Comparison of ENCODE assay signal across 17 cellular contexts in genomic region chr7:25261545-25262135, GRCh38. TPM values are rescaled to one million over a fixed set of nuclear protein-coding genes. Genes with fewer than 3 reads are reported as not detected.
DNase-seq lines count a peak whose midpoint lies in the region; ATAC-seq, FAIRE-seq and TF ChIP-seq lines count a peak whose summit lies in the region.
"Had no signal": no experiment of that assay in that cellular context is flagged by ENCODE, and none has a peak within 500 bp of the region (broad histone marks: within the 10 kb centered on the region; RNA-seq: fewer than 3 reads in every experiment).

No MANE protein-coding gene starts in this region.

- no peaks in the 10 kb centered on the region for H3K9me3 ChIP-seq in CD8-positive, alpha-beta memory T cell (ENCODE audit: low read length)
- no peaks in the 10 kb centered on the region for H3K9me3 ChIP-seq in HEK293 (ENCODE audit: control insufficient read depth, insufficient read depth, low read depth, low read length)
- H3K9me3 ChIP-seq: esophagus muscularis mucosa had no signal

- POLR2A ChIA-PET in CD8-positive, alpha-beta memory T cell (lab: Charles Lee), result interaction anchor here (0.6 kb wide), 1 partner anchor 15 kb away, joined by 3 read pairs; no protein-coding TSS in a partner anchor
- POLR2A ChIA-PET in HEK293 (lab: Yijun Ruan, JAX), result no interaction called here

- H3K9me3 Mint-ChIP-seq in CD8-positive, alpha-beta memory T cell, result no peaks in the 10 kb centered on the region
- no peaks in the 10 kb centered on the region for H3K9me3 Mint-ChIP-seq in activated naive CD8-positive, alpha-beta T cell treated with anti-CD3 and anti-CD28 coated beads, Interleukin-2, amount 50 U/mL, for 24 hours
- no peaks in the 10 kb centered on the region for H3K9me3 Mint-ChIP-seq in nephron
- peaks cover 0 to 2% (median 0%) of the 10 kb centered on the region in 7 donors for H3K9me3 Mint-ChIP-seq in CD14-positive monocyte

- intact Hi-C loops in CD14-positive monocyte (cut with micrococcal nuclease), result loop anchor here (2.0 to 10.0 kb wide), 4 partner anchors 126 to 583 kb away; no protein-coding TSS in a partner anchor

- FAIRE-seq in H54 (lab: Jason Lieb, UNC), result no peak

- CTCF ChIA-PET in CD8-positive, alpha-beta memory T cell (lab: Charles Lee), result no interaction called here
- CTCF ChIA-PET in HEK293 (lab: Yijun Ruan, JAX), result interaction anchor here (0.9 to 8.2 kb wide), 6 partner anchors 46 to 590 kb away, joined by 3 to 230 read pairs (median 6); no protein-coding TSS in a partner anchor

- peaks cover 21 to 27% (median 25%) of the 10 kb centered on the region in 3 donors for H3K4me1 Mint-ChIP-seq in CD8-positive, alpha-beta memory T cell
- peaks cover 30% of the 10 kb centered on the region for H3K4me1 Mint-ChIP-seq in activated naive CD8-positive, alpha-beta T cell treated with anti-CD3 and anti-CD28 coated beads, Interleukin-2, amount 50 U/mL, for 24 hours
- H3K4me1 Mint-ChIP-seq in nephron, result peaks cover 33% of the 10 kb centered on the region
- H3K4me1 Mint-ChIP-seq in CD14-positive monocyte, result peaks cover 30% of the 10 kb centered on the region

- TF ChIP-seq POLR2A in H54 (IDR thresholded peaks at IDR 0.05; ENCODE audit: low read depth, low read length), result no peak

- H3K4me3 ChIP-seq in CD8-positive, alpha-beta memory T cell (ENCODE audit: low read length), result peak overlapping the region; percentile 14
- H3K4me3 ChIP-seq in HEK293 (ENCODE audit: low read depth, low read length), result no peak overlapping the region
- H3K4me3 ChIP-seq: skin epidermis had no signal

- no peak for DNase-seq in CD8-positive, alpha-beta memory T cell
- DNase-seq in activated naive CD8-positive, alpha-beta T cell treated with anti-CD3 and anti-CD28 coated beads, Interleukin-2, amount 50 U/mL, for 24 hours, result no peak
- DNase-seq in NCI-H510A (lab: John Stamatoyannopoulos, UW) (no peak), H54 (ENCODE audit: insufficient read length, low spot score) (no peak), CD14-positive monocyte (ENCODE audit: low spot score) (no peak)
- DNase-seq: activated CD4-positive, alpha-beta T cell treated with anti-CD3 and anti-CD28 coated beads, Interleukin-2, amount 50 U/mL, for 48 hours; COR-L47; hypothalamus; NCI-H226 had no signal

- H3K4me3 Mint-ChIP-seq in CD8-positive, alpha-beta memory T cell, result peak overlapping the region in 6 of 7 donors; percentile 5 to 66 (median 45)
- H3K4me3 Mint-ChIP-seq in activated naive CD8-positive, alpha-beta T cell treated with anti-CD3 and anti-CD28 coated beads, Interleukin-2, amount 50 U/mL, for 24 hours, result peak overlapping the region; percentile 58
- peak overlapping the region in 1 of 3 experiments; percentile 9 for H3K4me3 Mint-ChIP-seq in nephron
- peak overlapping the region in 1 of 2 donors; percentile 82 for H3K4me3 Mint-ChIP-seq in CD14-positive monocyte

- TF ChIP-seq CTCF in HEK293 (tag by site-specific recombination; IDR thresholded peaks at IDR 0.05), result no peak
- TF ChIP-seq CTCF in nephron (IDR thresholded peaks at IDR 0.05; ENCODE audit: unreplicated experiment in 3 of 3), result no peak
- no peak for TF ChIP-seq CTCF in CD14-positive monocyte (IDR thresholded peaks at IDR 0.05)

- no peaks in the 10 kb centered on the region for H3K36me3 Mint-ChIP-seq in CD8-positive, alpha-beta memory T cell
- no peaks in the 10 kb centered on the region for H3K36me3 Mint-ChIP-seq in activated naive CD8-positive, alpha-beta T cell treated with anti-CD3 and anti-CD28 coated beads, Interleukin-2, amount 50 U/mL, for 24 hours (ENCODE audit: low read depth)
- no peaks in the 10 kb centered on the region for H3K36me3 Mint-ChIP-seq in nephron (ENCODE audit: low read depth)
- peaks cover 0 to 4% of the 10 kb centered on the region in 2 donors for H3K36me3 Mint-ChIP-seq in CD14-positive monocyte

- H3K27ac ChIP-seq in CD8-positive, alpha-beta memory T cell (ENCODE audit: low read depth, low read length), result no peak overlapping the region
- H3K27ac ChIP-seq in HEK293 (ENCODE audit: extremely low read depth, low read depth, low read length), result no peak overlapping the region

- no peaks in the 10 kb centered on the region for H3K27me3 ChIP-seq in CD8-positive, alpha-beta memory T cell (ENCODE audit: insufficient read depth, low read length, poor library complexity, severe bottlenecking)
- H3K27me3 ChIP-seq: esophagus muscularis mucosa had no signal

- peaks cover 13 to 17% of the 10 kb centered on the region in 2 donors for H3K27me3 Mint-ChIP-seq in CD8-positive, alpha-beta memory T cell
- peaks cover 2% of the 10 kb centered on the region for H3K27me3 Mint-ChIP-seq in activated naive CD8-positive, alpha-beta T cell treated with anti-CD3 and anti-CD28 coated beads, Interleukin-2, amount 50 U/mL, for 24 hours
- H3K27me3 Mint-ChIP-seq in nephron (ENCODE audit: low read depth) (no peaks in the 10 kb centered on the region), CD14-positive monocyte (ENCODE audit: low read depth in 3 of 3) (peaks cover 8 to 29% (median 9%) of the 10 kb centered on the region in 3 donors)

- ATAC-seq in activated naive CD8-positive, alpha-beta T cell treated with anti-CD3 and anti-CD28 coated beads, Interleukin-2, amount 50 U/mL, for 24 hours, result no peak
- ATAC-seq: Panc1 had no signal

- H3K4me1 ChIP-seq in CD8-positive, alpha-beta memory T cell (ENCODE audit: insufficient read depth, low read length), result peaks cover 25% of the 10 kb centered on the region
- H3K4me1 ChIP-seq in HEK293 (ENCODE audit: control insufficient read depth, insufficient read depth, low read length), result peaks cover 11% of the 10 kb centered on the region; the same call in 1 of the 2 replicates

- no peaks in the 10 kb centered on the region for H3K36me3 ChIP-seq in CD8-positive, alpha-beta memory T cell (ENCODE audit: insufficient read depth, low read length)
- H3K36me3 ChIP-seq in HEK293 (ENCODE audit: control insufficient read depth in 2 of 2, insufficient read depth in 1 of 2, low read length in 2 of 2), result no peaks in the 10 kb centered on the region
- H3K36me3 ChIP-seq: esophagus muscularis mucosa had no signal

- H3K27ac Mint-ChIP-seq in CD8-positive, alpha-beta memory T cell, result peak overlapping the region in 1 of 8 donors; percentile 10
- no peak overlapping the region for H3K27ac Mint-ChIP-seq in activated naive CD8-positive, alpha-beta T cell treated with anti-CD3 and anti-CD28 coated beads, Interleukin-2, amount 50 U/mL, for 24 hours
- H3K27ac Mint-ChIP-seq in nephron (peak overlapping the region; percentile 78 to 91 (median 87)), CD14-positive monocyte (peak overlapping the region in 1 of 7 donors; percentile 7)

TF ChIP-seq in HEK293, 187 proteins besides CTCF, POLR2A, EP300 and RAD21:
- TF ChIP-seq ZNF169 (tag by site-specific recombination; IDR thresholded peaks at IDR 0.05), result no peak
- TF ChIP-seq ZNF768 (tag by site-specific recombination; IDR thresholded peaks at IDR 0.05), result no peak
- no peak for TF ChIP-seq ZNF132 (tag by site-specific recombination; IDR thresholded peaks at IDR 0.05; ENCODE audit: borderline replicate concordance)
- TF ChIP-seq, protein P1, sequence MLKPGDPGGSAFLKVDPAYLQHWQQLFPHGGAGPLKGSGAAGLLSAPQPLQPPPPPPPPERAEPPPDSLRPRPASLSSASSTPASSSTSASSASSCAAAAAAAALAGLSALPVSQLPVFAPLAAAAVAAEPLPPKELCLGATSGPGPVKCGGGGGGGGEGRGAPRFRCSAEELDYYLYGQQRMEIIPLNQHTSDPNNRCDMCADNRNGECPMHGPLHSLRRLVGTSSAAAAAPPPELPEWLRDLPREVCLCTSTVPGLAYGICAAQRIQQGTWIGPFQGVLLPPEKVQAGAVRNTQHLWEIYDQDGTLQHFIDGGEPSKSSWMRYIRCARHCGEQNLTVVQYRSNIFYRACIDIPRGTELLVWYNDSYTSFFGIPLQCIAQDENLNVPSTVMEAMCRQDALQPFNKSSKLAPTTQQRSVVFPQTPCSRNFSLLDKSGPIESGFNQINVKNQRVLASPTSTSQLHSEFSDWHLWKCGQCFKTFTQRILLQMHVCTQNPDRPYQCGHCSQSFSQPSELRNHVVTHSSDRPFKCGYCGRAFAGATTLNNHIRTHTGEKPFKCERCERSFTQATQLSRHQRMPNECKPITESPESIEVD (tag by site-specific recombination; IDR thresholded peaks at IDR 0.05), result peak; percentile 26; the same call in 1 of the 2 replicates
- TF ChIP-seq ZBTB20 (tag by site-specific recombination; IDR thresholded peaks at IDR 0.05), result no peak
- no peak for TF ChIP-seq PRDM1 (tag by site-specific recombination; IDR thresholded peaks at IDR 0.05)
- TF ChIP-seq GLI4 (tag by site-specific recombination; IDR thresholded peaks at IDR 0.05), result no peak
- no peak for TF ChIP-seq ZNF747 (tag by site-specific recombination; IDR thresholded peaks at IDR 0.05)
- TF ChIP-seq ZNF426 (tag by site-specific recombination; IDR thresholded peaks at IDR 0.05), result no peak
- TF ChIP-seq ZNF843 (tag by site-specific recombination; IDR thresholded peaks at IDR 0.05), result no peak
- peak; percentile 77 for TF ChIP-seq ZBTB48 (tag by site-specific recombination; IDR thresholded peaks at IDR 0.05)

RNA-seq across cellular contexts. Expression of gene NPVF, which starts 33.4 kb away (rescaled TPM):
- total RNA-seq in CD8-positive, alpha-beta memory T cell, result not detected
- polyA plus RNA-seq in CD8-positive, alpha-beta memory T cell, result not detected
- not detected for polyA plus RNA-seq in CD14-positive monocyte
- total RNA-seq: chondrocyte, esophagus muscularis mucosa, liver, subcutaneous adipose tissue had no signal
- polyA plus RNA-seq: liver had no signal
